1 cellular context compared by ENCODE assay signal in the genomic region with DNA sequence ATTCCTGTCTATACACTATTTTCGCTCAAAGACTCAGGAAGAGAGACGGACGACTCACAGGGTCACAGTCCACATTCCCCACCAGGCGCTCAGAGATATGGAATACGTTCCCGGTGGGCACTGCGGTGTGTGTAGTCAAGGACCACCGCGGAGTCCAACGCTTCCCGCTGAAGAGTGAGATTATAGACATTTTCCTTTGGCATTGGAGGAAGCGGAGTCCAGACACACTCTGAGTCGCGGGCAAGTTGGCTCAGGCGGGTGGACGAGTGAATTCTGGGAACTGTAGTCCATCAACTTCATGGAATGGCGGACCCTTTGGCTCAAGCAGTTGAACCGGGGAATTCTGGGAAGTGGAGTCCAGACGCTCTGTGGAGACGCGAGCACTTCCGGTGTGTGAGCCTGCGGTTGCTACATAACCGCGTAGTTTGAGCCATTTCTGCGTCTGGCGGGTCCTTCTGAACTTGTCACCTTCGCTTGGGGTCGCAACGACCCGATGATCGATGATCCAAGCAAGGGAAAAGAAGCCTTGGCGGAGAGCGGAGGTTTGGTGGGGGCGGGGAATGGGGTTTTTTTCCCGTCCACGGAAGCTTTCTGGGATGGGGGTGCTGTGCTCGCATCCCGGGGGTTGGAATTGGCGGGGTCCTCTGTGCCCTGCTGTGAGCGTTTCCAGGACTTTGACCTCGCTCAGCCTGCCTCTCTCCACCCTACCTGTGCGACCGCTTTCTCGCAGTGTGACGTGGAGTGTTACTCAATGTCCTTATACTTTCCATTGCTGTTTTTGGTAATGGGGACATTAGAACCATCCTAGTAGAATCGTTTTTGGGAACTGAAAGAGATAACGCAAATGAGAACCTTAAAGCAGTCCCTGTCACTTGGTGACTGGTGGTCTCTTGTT.
TF ChIP-seq lines count a peak whose summit lies in the region.

TSS of gene ZNF230 (plus strand) at position 392 of the 895 bp plus-strand sequence. CDS start 4,122 bp downstream, outside the sequence.

TF ChIP-seq in HepG2, 621 proteins besides CTCF, POLR2A, EP300 and RAD21 (continued from another document and continues in another):
- TF ChIP-seq, protein P1, sequence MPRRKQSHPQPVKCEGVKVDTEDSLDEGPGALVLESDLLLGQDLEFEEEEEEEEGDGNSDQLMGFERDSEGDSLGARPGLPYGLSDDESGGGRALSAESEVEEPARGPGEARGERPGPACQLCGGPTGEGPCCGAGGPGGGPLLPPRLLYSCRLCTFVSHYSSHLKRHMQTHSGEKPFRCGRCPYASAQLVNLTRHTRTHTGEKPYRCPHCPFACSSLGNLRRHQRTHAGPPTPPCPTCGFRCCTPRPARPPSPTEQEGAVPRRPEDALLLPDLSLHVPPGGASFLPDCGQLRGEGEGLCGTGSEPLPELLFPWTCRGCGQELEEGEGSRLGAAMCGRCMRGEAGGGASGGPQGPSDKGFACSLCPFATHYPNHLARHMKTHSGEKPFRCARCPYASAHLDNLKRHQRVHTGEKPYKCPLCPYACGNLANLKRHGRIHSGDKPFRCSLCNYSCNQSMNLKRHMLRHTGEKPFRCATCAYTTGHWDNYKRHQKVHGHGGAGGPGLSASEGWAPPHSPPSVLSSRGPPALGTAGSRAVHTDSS (CRISPR knock-in tag; conservative IDR thresholded peaks at IDR 0.05), result 0 out of 2 replicates have a peak, but pooled peaks have one; percentile 59
- TF ChIP-seq ZNF343 (CRISPR knock-in tag; IDR thresholded peaks at IDR 0.05) (0 out of 2 replicates have a peak, but pooled peaks have one; percentile 80), ATF4 (CRISPR knock-in tag; IDR thresholded peaks at IDR 0.05) (peak in 1 of 2 experiments; percentile 73; a peak in 2 of 4 replicates), MAX (IDR thresholded peaks at IDR 0.05) (peak; percentile 52), ZHX2 (IDR thresholded peaks at IDR 0.05; ENCODE audit: low read depth) (peak; percentile 84; the same call in 1 of the 2 replicates), ZHX2 (CRISPR knock-in tag; IDR thresholded peaks at IDR 0.05; ENCODE audit: borderline replicate concordance) (no peak), TAF1 (CRISPR knock-in tag; IDR thresholded peaks at IDR 0.05) (peak; percentile 49), ZNF546 (CRISPR knock-in tag; conservative IDR thresholded peaks at IDR 0.05) (0 out of 2 replicates have a peak, but pooled peaks have one; percentile 42), YY1 (IDR thresholded peaks at IDR 0.05; ENCODE audit: insufficient read depth, insufficient replicate concordance, low read depth, low read length) (peak; percentile 96), UBTF (CRISPR knock-in tag; IDR thresholded peaks at IDR 0.05) (peak; percentile 59), RFXAP (CRISPR knock-in tag; IDR thresholded peaks at IDR 0.05; ENCODE audit: borderline replicate concordance) (0 out of 2 replicates have a peak, but pooled peaks have one; percentile 35), SMC3 (IDR thresholded peaks at IDR 0.05; ENCODE audit: low read length) (peak; percentile 33; the same call in 1 of the 2 replicates), ZNF33A (CRISPR knock-in tag; IDR thresholded peaks at IDR 0.05; ENCODE audit: borderline replicate concordance) (no peak), ZNF891 (CRISPR knock-in tag; IDR thresholded peaks at IDR 0.05) (0 out of 2 replicates have a peak, but pooled peaks have one; percentile 1), ZNF678 (CRISPR knock-in tag; IDR thresholded peaks at IDR 0.05) (0 out of 2 replicates have a peak, but pooled peaks have one; percentile 56), CREB1 (IDR thresholded peaks at IDR 0.05) (peak; percentile 56; the same call in 1 of the 2 replicates), CREB1 (CRISPR knock-in tag; IDR thresholded peaks at IDR 0.05) (peak; percentile 87), GABPB1 (CRISPR knock-in tag; IDR thresholded peaks at IDR 0.05) (peak; percentile 96), MXI1 (IDR thresholded peaks at IDR 0.05; ENCODE audit: borderline replicate concordance, low read depth, low read length) (peak; percentile 63; the same call in 1 of the 3 replicates), TBX2 (CRISPR knock-in tag; IDR thresholded peaks at IDR 0.05; ENCODE audit: borderline replicate concordance) (peak; percentile 25; the same call in 1 of the 2 replicates), ZNF333 (CRISPR knock-in tag; IDR thresholded peaks at IDR 0.05; ENCODE audit: borderline replicate concordance) (no peak), ZNF557 (CRISPR knock-in tag; IDR thresholded peaks at IDR 0.05) (0 out of 2 replicates have a peak, but pooled peaks have one; percentile 63), TARDBP (CRISPR knock-in tag; IDR thresholded peaks at IDR 0.05) (0 out of 2 replicates have a peak, but pooled peaks have one; percentile 50), ZNF703 (CRISPR knock-in tag; IDR thresholded peaks at IDR 0.05; ENCODE audit: borderline replicate concordance) (no peak), ZNF782 (CRISPR knock-in tag; IDR thresholded peaks at IDR 0.05; ENCODE audit: borderline replicate concordance) (0 out of 2 replicates have a peak, but pooled peaks have one; percentile 58)
- TF ChIP-seq, protein P2, sequence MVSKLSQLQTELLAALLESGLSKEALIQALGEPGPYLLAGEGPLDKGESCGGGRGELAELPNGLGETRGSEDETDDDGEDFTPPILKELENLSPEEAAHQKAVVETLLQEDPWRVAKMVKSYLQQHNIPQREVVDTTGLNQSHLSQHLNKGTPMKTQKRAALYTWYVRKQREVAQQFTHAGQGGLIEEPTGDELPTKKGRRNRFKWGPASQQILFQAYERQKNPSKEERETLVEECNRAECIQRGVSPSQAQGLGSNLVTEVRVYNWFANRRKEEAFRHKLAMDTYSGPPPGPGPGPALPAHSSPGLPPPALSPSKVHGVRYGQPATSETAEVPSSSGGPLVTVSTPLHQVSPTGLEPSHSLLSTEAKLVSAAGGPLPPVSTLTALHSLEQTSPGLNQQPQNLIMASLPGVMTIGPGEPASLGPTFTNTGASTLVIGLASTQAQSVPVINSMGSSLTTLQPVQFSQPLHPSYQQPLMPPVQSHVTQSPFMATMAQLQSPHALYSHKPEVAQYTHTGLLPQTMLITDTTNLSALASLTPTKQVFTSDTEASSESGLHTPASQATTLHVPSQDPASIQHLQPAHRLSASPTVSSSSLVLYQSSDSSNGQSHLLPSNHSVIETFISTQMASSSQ (IDR thresholded peaks at IDR 0.05; ENCODE audit: low read depth), result 0 out of 2 replicates have a peak, but pooled peaks have one; percentile 27
- TF ChIP-seq, protein P2 (CRISPR knock-in tag; IDR thresholded peaks at IDR 0.05; ENCODE audit: borderline replicate concordance), result no peak
- TF ChIP-seq, protein P3, sequence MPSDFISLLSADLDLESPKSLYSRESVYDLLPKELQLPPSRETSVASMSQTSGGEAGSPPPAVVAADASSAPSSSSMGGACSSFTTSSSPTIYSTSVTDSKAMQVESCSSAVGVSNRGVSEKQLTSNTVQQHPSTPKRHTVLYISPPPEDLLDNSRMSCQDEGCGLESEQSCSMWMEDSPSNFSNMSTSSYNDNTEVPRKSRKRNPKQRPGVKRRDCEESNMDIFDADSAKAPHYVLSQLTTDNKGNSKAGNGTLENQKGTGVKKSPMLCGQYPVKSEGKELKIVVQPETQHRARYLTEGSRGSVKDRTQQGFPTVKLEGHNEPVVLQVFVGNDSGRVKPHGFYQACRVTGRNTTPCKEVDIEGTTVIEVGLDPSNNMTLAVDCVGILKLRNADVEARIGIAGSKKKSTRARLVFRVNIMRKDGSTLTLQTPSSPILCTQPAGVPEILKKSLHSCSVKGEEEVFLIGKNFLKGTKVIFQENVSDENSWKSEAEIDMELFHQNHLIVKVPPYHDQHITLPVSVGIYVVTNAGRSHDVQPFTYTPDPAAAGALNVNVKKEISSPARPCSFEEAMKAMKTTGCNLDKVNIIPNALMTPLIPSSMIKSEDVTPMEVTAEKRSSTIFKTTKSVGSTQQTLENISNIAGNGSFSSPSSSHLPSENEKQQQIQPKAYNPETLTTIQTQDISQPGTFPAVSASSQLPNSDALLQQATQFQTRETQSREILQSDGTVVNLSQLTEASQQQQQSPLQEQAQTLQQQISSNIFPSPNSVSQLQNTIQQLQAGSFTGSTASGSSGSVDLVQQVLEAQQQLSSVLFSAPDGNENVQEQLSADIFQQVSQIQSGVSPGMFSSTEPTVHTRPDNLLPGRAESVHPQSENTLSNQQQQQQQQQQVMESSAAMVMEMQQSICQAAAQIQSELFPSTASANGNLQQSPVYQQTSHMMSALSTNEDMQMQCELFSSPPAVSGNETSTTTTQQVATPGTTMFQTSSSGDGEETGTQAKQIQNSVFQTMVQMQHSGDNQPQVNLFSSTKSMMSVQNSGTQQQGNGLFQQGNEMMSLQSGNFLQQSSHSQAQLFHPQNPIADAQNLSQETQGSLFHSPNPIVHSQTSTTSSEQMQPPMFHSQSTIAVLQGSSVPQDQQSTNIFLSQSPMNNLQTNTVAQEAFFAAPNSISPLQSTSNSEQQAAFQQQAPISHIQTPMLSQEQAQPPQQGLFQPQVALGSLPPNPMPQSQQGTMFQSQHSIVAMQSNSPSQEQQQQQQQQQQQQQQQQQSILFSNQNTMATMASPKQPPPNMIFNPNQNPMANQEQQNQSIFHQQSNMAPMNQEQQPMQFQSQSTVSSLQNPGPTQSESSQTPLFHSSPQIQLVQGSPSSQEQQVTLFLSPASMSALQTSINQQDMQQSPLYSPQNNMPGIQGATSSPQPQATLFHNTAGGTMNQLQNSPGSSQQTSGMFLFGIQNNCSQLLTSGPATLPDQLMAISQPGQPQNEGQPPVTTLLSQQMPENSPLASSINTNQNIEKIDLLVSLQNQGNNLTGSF (CRISPR knock-in tag; IDR thresholded peaks at IDR 0.05), result no peak
